30 cellular contexts compared by ENCODE assay signal in the genomic region with DNA sequence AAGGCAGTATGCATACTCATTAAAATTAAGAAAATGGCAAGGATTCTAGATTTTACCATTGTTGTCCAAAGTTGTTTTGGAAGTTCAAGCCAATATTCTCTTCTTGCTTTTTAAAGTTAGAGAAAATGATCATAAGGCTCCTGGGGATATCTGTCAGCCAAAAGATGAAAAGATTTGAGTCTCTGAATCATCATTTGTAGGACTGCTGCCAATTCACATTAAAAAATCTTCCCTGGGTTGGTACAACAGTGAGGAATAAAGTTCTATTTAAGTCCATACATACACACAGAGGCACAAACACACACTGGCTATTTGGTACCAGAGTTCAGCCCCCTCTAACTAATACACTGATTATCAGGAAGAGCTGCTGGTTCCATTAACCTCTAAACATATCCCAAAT.
DNase-seq lines count a peak whose midpoint lies in the region; ATAC-seq and TF ChIP-seq lines count a peak whose summit lies in the region.
"Had no signal": no experiment of that assay in that cellular context is flagged by ENCODE, and none has a peak within 500 bp of the region (broad histone marks: within the 10 kb centered on the region; RNA-seq: fewer than 3 reads in every experiment).

No MANE protein-coding gene starts in this region.

- no peaks in the 10 kb centered on the region for H3K27me3 Mint-ChIP-seq in chondrocyte (ENCODE audit: low read depth)
- H3K27me3 Mint-ChIP-seq: activated CD4-positive, alpha-beta T cell treated with anti-CD3 and anti-CD28 coated beads, Interleukin-2, amount 10 ng/mL, durations not matched to agents 24 days and 14 days; CD4-positive, alpha-beta memory T cell; naive thymus-derived CD8-positive, alpha-beta T cell; stimulated activated naive CD8-positive, alpha-beta T cell treated with anti-CD3 and anti-CD28 coated beads, Interleukin-15, Interleukin-2, amounts not matched to agents 100 ng/mL and 50 ng/mL, for 24 hours had no signal

- TF ChIP-seq CTCF in AG10803 (conservative IDR thresholded peaks at IDR 0.05; ENCODE audit: low read length) (no peak), LNCaP clone FGC (IDR thresholded peaks at IDR 0.05; ENCODE audit: control insufficient read depth, extremely low read depth, insufficient read depth) (no peak), chondrocyte (IDR thresholded peaks at IDR 0.05) (no peak)

- no peak overlapping the region for H3K4me3 Mint-ChIP-seq in chondrocyte (ENCODE audit: unreplicated experiment)
- H3K4me3 Mint-ChIP-seq: activated CD4-positive, alpha-beta T cell treated with anti-CD3 and anti-CD28 coated beads, Interleukin-2, amount 10 ng/mL, durations not matched to agents 24 days and 14 days; CD4-positive, alpha-beta memory T cell; naive thymus-derived CD8-positive, alpha-beta T cell; stimulated activated naive CD8-positive, alpha-beta T cell treated with anti-CD3 and anti-CD28 coated beads, Interleukin-15, Interleukin-2, amounts not matched to agents 100 ng/mL and 50 ng/mL, for 24 hours had no signal

- H3K36me3 Mint-ChIP-seq in chondrocyte (ENCODE audit: low read depth) = peaks cover 2% of the 10 kb centered on the region
- H3K36me3 Mint-ChIP-seq: CD4-positive, alpha-beta memory T cell; naive thymus-derived CD8-positive, alpha-beta T cell had no signal

- ATAC-seq in GM18858 (IDR thresholded peaks at IDR 0.05; ENCODE audit: unreplicated experiment) = no peak
- ATAC-seq: body of pancreas; gastroesophageal sphincter; left lobe of liver; naive thymus-derived CD8-positive, alpha-beta T cell; SK-N-SH treated with all-trans-retinoic acid at 6 μM for 48 hours had no signal

- H3K9me3 Mint-ChIP-seq in chondrocyte (ENCODE audit: low read depth) = peaks cover 2% of the 10 kb centered on the region
- H3K9me3 Mint-ChIP-seq: activated CD4-positive, alpha-beta T cell treated with anti-CD3 and anti-CD28 coated beads, Interleukin-2, amount 10 ng/mL, durations not matched to agents 24 days and 14 days; stimulated activated naive CD8-positive, alpha-beta T cell treated with anti-CD3 and anti-CD28 coated beads, Interleukin-15, Interleukin-2, amounts not matched to agents 100 ng/mL and 50 ng/mL, for 24 hours had no signal

- H3K4me3 ChIP-seq in AG10803 (ENCODE audit: low read length) (no peak overlapping the region), LNCaP clone FGC (ENCODE audit: low read depth, low read length) (no peak overlapping the region)
- H3K4me3 ChIP-seq: body of pancreas, colonic mucosa, gastroesophageal sphincter, hepatocyte, skin epidermis, thyroid gland, vagina had no signal

- H3K27ac Mint-ChIP-seq in chondrocyte (ENCODE audit: unreplicated experiment) = peak overlapping the region; percentile 28
- H3K27ac Mint-ChIP-seq: activated CD4-positive, alpha-beta T cell treated with anti-CD3 and anti-CD28 coated beads, Interleukin-2, amount 10 ng/mL, durations not matched to agents 24 days and 14 days; CD4-positive, alpha-beta memory T cell; naive thymus-derived CD8-positive, alpha-beta T cell; stimulated activated naive CD8-positive, alpha-beta T cell treated with anti-CD3 and anti-CD28 coated beads, Interleukin-15, Interleukin-2, amounts not matched to agents 100 ng/mL and 50 ng/mL, for 24 hours had no signal

- peaks cover 25% of the 10 kb centered on the region for H3K4me1 Mint-ChIP-seq in chondrocyte (ENCODE audit: low read depth)
- H3K4me1 Mint-ChIP-seq: activated CD4-positive, alpha-beta T cell treated with anti-CD3 and anti-CD28 coated beads, Interleukin-2, amount 10 ng/mL, durations not matched to agents 24 days and 14 days; CD4-positive, alpha-beta memory T cell; naive thymus-derived CD8-positive, alpha-beta T cell had no signal

- DNase-seq in AG10803 (ENCODE audit: low read depth) = peak; percentile 28
- peak; percentile 34 for DNase-seq in LNCaP clone FGC (ENCODE audit: low read depth)
- no peak for DNase-seq in chondrocyte (ENCODE audit: low spot score)
- peak; percentile 68 for DNase-seq in iris pigment epithelial cell (ENCODE audit: low read depth)
- DNase-seq in COLO668 (lab: John Stamatoyannopoulos, UW; ENCODE audit: unreplicated experiment) = no peak
- DNase-seq in hypothalamus (lab: John Stamatoyannopoulos, UW) = no peak
- no peak for DNase-seq in activated gamma-delta T cell treated with Interleukin-2 at 50 U/mL for 16 hours
- DNase-seq: activated CD4-positive, alpha-beta T cell treated with anti-CD3 and anti-CD28 coated beads, Interleukin-2, amount 10 ng/mL, durations not matched to agents 24 days and 14 days; activated gamma-delta T cell; activated T-cell treated with anti-CD3 and anti-CD28 coated beads, Interleukin-2, amount 50 U/mL, for 1 hour; body of pancreas; CD4-positive, alpha-beta memory T cell; colonic mucosa; DMS153; effector CD8-positive, alpha-beta T cell; erythroblast; naive thymus-derived CD8-positive, alpha-beta T cell; NCI-H146; NCI-H510A; nucleus accumbens; thyroid gland; WERI-Rb-1 had no signal

Comparison
In these comparisons a context has a peak if more than half of its experiments do, and no peak if none do; other contexts are left out.
1. DNase-seq: peak in AG10803 (single experiment), LNCaP clone FGC (single experiment) and iris pigment epithelial cell (single experiment); none in chondrocyte (single experiment), COLO668 (single experiment), hypothalamus (0 of 51) and activated gamma-delta T cell treated with Interleukin-2 at 50 U/mL for 16 hours (single experiment).